1 cellular context compared by ENCODE assay signal in the genomic region with DNA sequence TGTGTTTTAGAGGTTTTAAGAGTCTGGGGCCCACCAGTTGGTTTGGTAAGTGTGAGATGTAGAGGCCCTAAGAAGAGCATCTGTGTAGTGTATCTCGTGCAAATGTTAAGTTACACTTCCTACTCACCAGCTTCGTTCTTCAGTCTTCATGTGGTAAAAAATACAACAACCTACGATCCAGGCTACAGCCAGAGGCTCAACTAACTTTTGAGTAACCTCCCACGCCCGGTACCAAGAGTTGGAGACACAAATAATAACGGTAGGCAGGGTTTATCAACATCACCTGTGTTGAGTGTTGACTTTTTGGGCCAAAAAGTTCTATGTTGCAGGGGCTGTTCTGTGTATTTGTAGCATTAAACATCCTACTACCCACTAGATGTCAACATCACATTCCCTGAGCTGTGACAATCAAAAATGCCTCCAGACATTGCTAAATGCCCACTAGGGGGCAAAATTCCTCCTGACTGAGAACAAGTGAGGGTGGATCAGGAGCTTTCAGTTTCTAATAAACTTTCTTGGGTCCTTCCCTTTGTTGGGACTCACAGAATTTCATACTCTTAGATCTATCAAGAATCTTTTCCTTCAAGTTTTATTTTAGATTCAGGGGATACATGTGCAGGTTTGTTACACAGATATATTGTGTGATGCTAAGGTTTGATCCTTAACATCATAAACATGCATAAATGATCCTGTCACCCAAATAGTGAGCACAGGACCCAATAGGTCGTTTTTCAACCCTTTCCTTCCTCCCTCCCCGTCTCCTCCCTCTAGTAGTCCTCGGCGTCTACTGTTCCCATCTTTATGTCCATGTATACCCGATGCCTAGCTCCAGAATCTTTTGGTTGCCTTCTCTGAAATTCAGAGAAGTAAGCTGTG.
TF ChIP-seq lines count a peak whose summit lies in the region.

No MANE protein-coding gene starts in this region.

TF ChIP-seq in H1, 55 proteins besides CTCF, POLR2A, EP300 and RAD21:
- TF ChIP-seq TEAD4 (IDR thresholded peaks at IDR 0.05; ENCODE audit: low read depth, low read length) (0 out of 2 replicates have a peak, but pooled peaks have one; percentile 61), SIN3A (conservative IDR thresholded peaks at IDR 0.05 in 1 of 2, IDR thresholded peaks at IDR 0.05 in 1 of 2; ENCODE audit: low read depth in 1 of 2, low read length in 2 of 2) (0 out of 4 replicates have a peak, but pooled peaks of 1 of the 2 experiments have one; percentile 48), CEBPB (IDR thresholded peaks at IDR 0.05; ENCODE audit: low read depth, low read length) (0 out of 2 replicates have a peak, but pooled peaks have one; percentile 9), SP1 (IDR thresholded peaks at IDR 0.05; ENCODE audit: low read depth, low read length) (no peak), HDAC2 (IDR thresholded peaks at IDR 0.05; ENCODE audit: borderline replicate concordance in 1 of 2, low read depth in 2 of 2, low read length in 2 of 2) (0 out of 4 replicates have a peak, but pooled peaks of 1 of the 2 experiments have one; percentile 39)
- TF ChIP-seq, protein P1, sequence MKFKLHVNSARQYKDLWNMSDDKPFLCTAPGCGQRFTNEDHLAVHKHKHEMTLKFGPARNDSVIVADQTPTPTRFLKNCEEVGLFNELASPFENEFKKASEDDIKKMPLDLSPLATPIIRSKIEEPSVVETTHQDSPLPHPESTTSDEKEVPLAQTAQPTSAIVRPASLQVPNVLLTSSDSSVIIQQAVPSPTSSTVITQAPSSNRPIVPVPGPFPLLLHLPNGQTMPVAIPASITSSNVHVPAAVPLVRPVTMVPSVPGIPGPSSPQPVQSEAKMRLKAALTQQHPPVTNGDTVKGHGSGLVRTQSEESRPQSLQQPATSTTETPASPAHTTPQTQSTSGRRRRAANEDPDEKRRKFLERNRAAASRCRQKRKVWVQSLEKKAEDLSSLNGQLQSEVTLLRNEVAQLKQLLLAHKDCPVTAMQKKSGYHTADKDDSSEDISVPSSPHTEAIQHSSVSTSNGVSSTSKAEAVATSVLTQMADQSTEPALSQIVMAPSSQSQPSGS (IDR thresholded peaks at IDR 0.05; ENCODE audit: low read length): no peak
